In the genomic region with DNA sequence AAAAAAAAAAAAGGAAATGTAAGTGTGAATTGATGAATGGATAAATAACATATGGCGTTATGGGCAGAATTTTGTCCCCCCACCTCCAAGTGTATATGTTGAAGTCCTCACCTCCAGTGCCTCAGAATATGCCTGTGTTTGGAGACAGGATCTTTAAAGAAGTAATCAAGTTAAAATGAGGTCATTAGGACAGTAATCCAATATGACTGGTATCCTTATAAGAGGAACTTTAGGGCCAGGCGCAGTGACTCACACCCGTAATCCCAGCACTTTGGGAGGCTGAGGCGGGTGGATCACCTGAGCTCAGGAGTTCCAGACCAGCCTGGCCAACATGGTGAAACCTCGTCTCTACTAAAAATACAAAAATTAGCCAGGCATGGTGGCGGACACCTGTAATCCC, we compare ENCODE assay signal across 5 cellular contexts. TPM values are rescaled to one million over a fixed set of nuclear protein-coding genes. Genes with fewer than 3 reads are reported as not detected.
"Had no signal": no experiment of that assay in that cellular context is flagged by ENCODE, and none has a peak within 500 bp of the region (broad histone marks: within the 10 kb centered on the region; RNA-seq: fewer than 3 reads in every experiment).

No MANE protein-coding gene starts in this region.

RNA-seq across cellular contexts. Expression of gene TMEM45B, which starts 17.6 kb away (rescaled TPM):
- total RNA-seq: natural killer cell treated with Interleukin-12 subunit alpha and Interleukin-12 subunit beta and Interleukin-15 and Interleukin-18, amount 100 ng/mL, for 72 hours; neural crest cell; osteocyte; posterior vena cava; right atrium auricular region had no signal
